Comparison of ENCODE assay signal across 8 cellular contexts in the genomic region with DNA sequence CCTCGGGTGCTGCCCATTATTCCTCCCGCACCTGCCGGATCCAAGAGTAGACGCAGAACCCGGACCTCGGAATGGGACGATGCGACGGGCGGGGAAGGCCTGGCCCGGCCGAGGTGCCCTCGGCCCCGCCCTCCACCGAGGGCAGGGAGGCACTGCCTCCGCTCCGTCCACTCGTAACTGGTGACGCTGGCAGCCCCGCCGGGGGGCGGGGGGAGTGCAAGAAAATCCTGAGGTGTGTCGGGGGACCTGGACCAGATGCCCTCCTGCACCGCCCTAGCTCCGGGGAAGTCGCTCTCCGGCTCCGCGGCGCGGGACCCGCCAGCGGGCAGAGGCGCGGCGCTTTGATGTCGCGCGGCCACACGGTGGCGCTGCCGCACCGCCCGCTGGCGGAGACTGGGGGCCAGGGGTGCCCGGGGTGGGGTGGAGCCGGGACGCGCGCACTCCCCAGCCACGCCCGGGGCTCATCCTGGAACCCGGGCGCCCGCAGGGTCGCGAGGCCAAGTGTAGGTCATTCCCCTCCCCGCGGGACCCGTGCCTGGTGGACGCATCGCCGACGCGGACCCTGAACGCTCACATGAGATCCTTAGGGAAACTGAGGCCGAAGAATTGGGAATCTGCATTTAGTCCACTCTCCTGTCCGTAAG.
DNase-seq lines count a peak whose midpoint lies in the region; ATAC-seq, FAIRE-seq and TF ChIP-seq lines count a peak whose summit lies in the region.

No MANE protein-coding gene starts in this region.

- in situ Hi-C loops in GM13977 (cut with MboI; ENCODE audit: low pct_unique_long_range_greater_than_20kb, low sequenced_read_pairs, unreplicated experiment) = loop anchor here (25.0 kb wide), 2 partner anchors 385 to 735 kb away; partner anchors contain the start of gene FOXN3

- peak; percentile 84 for TF ChIP-seq CTCF in GM13977 (IDR thresholded peaks at IDR 0.05; ENCODE audit: extremely low read depth, insufficient read depth, missing control alignments)
- TF ChIP-seq CTCF in HFF-Myc (IDR thresholded peaks at IDR 0.05; ENCODE audit: low read depth, low read length, missing control alignments) = peak; percentile 64
- peak; percentile 49 for TF ChIP-seq CTCF in NB4 (IDR thresholded peaks at IDR 0.05; ENCODE audit: low read depth, low read length)
- TF ChIP-seq CTCF in endothelial cell of umbilical vein (IDR thresholded peaks at IDR 0.05; ENCODE audit: extremely low read depth in 1 of 2, insufficient read depth in 1 of 2, low read depth in 1 of 2, low read length in 2 of 2) = peak; percentile 74 to 88

- DNase-seq in GM13977 (ENCODE audit: low spot score) (peak; percentile 89), HFF-Myc (ENCODE audit: extremely low read depth, low read depth) (no peak), NB4 (ENCODE audit: low read depth) (peak; percentile 51), endothelial cell of umbilical vein (ENCODE audit: low read depth, low spot score) (peak; percentile 25), midbrain (lab: John Stamatoyannopoulos, UW) (peak; percentile 70), GF-D8 (lab: John Stamatoyannopoulos, UW) (no peak)
- DNase-seq in activated CD8-positive, alpha-beta memory T cell treated with anti-CD3 and anti-CD28 coated beads, Interleukin-2, amount 10 ng/mL, durations not matched to agents 7 days and 5 days = peak; percentile 63
- DNase-seq in stimulated activated CD8-positive, alpha-beta memory T cell treated with anti-CD3 and anti-CD28 coated beads, Interleukin-15, amount 100 ng/mL, for 48 hours (ENCODE audit: low read depth in 2 of 2) = peak; percentile 43 to 48

- no peaks in the 10 kb centered on the region for H3K36me3 ChIP-seq in endothelial cell of umbilical vein (ENCODE audit: control insufficient read depth in 2 of 2, extremely low read depth in 1 of 2, insufficient read depth in 2 of 2, low read length in 2 of 2)

- no peaks in the 10 kb centered on the region for H3K9me3 ChIP-seq in endothelial cell of umbilical vein (replicated peaks; ENCODE audit: control insufficient read depth, insufficient read depth, low read length)

- POLR2A ChIA-PET in endothelial cell of umbilical vein (lab: Charles Lee) = no interaction called here

- peaks cover 7% of the 10 kb centered on the region for H3K4me1 Mint-ChIP-seq in activated CD8-positive, alpha-beta memory T cell treated with anti-CD3 and anti-CD28 coated beads, Interleukin-2, amount 10 ng/mL, durations not matched to agents 7 days and 5 days

- peaks cover 25 to 39% of the 10 kb centered on the region in 2 experiments for H3K27me3 ChIP-seq in endothelial cell of umbilical vein (ENCODE audit: control insufficient read depth in 2 of 2, insufficient read depth in 2 of 2, low read length in 2 of 2)

- H3K4me3 Mint-ChIP-seq in activated CD8-positive, alpha-beta memory T cell treated with anti-CD3 and anti-CD28 coated beads, Interleukin-2, amount 10 ng/mL, durations not matched to agents 7 days and 5 days = peak overlapping the region; percentile 51

- peak overlapping the region; percentile 46 for H3K4me3 ChIP-seq in HFF-Myc (replicated peaks; ENCODE audit: low read depth, low read length)
- H3K4me3 ChIP-seq in NB4 (ENCODE audit: low read depth, low read length) = no peak overlapping the region
- peak overlapping the region; percentile 40 to 65 (median 56) for H3K4me3 ChIP-seq in endothelial cell of umbilical vein (replicated peaks in 1 of 3; ENCODE audit: insufficient read depth in 1 of 3, low read depth in 1 of 3, low read length in 3 of 3)

- H3K27ac Mint-ChIP-seq in activated CD8-positive, alpha-beta memory T cell treated with anti-CD3 and anti-CD28 coated beads, Interleukin-2, amount 10 ng/mL, durations not matched to agents 7 days and 5 days = no peak overlapping the region

- no peaks in the 10 kb centered on the region for H4K20me1 ChIP-seq in endothelial cell of umbilical vein (replicated peaks; ENCODE audit: control insufficient read depth, extremely low read depth, insufficient read depth, low read length)

- peaks cover 9% of the 10 kb centered on the region for H3K4me1 ChIP-seq in endothelial cell of umbilical vein (ENCODE audit: control insufficient read depth, extremely low read depth, insufficient read depth, low read length)

- intact Hi-C loops in endothelial cell of umbilical vein (cut with micrococcal nuclease) = loop anchor here (1.0 to 10.0 kb wide), 7 partner anchors 360 to 1208 kb away; partner anchors contain the start of genes EFCAB11, FOXN3 and PTPN21

- BruUV-seq in endothelial cell of umbilical vein (replicated peaks; lab: Mats Ljungman, UMichigan) = no TSS peak

- peak; percentile 95 for ATAC-seq in activated CD8-positive, alpha-beta memory T cell treated with anti-CD3 and anti-CD28 coated beads, Interleukin-2, amount 10 ng/mL, durations not matched to agents 7 days and 5 days

- no peak overlapping the region for H3K27ac ChIP-seq in endothelial cell of umbilical vein (ENCODE audit: insufficient read depth, low read depth, low read length)

- TF ChIP-seq POLR2A in NB4 (IDR thresholded peaks at IDR 0.05; ENCODE audit: extremely low read depth, insufficient read length) = no peak
- no peak for TF ChIP-seq POLR2A in endothelial cell of umbilical vein (IDR thresholded peaks at IDR 0.05; ENCODE audit: low read depth, low read length)

- CTCF ChIA-PET in activated CD8-positive, alpha-beta memory T cell treated with anti-CD3 and anti-CD28 coated beads, Interleukin-2, amount 10 ng/mL, durations not matched to agents 7 days and 5 days (lab: Charles Lee) = interaction anchor here (0.6 to 3.4 kb wide), 28 partner anchors 13 to 1238 kb away, joined by 3 to 22 read pairs (median 3); no protein-coding TSS in a partner anchor
- CTCF ChIA-PET in endothelial cell of umbilical vein (lab: Charles Lee) = interaction anchor here (0.6 to 5.9 kb wide), 39 partner anchors 12 to 1208 kb away, joined by 3 to 48 read pairs (median 4); partner anchors contain the start of genes TDP1 and TTC8

- FAIRE-seq in endothelial cell of umbilical vein (lab: Jason Lieb, UNC) = peak; percentile 49

- no peaks in the 10 kb centered on the region for H3K9me3 Mint-ChIP-seq in activated CD8-positive, alpha-beta memory T cell treated with anti-CD3 and anti-CD28 coated beads, Interleukin-2, amount 10 ng/mL, durations not matched to agents 7 days and 5 days (ENCODE audit: low read depth)

- H3K27me3 Mint-ChIP-seq in activated CD8-positive, alpha-beta memory T cell treated with anti-CD3 and anti-CD28 coated beads, Interleukin-2, amount 10 ng/mL, durations not matched to agents 7 days and 5 days = peaks cover 68% of the 10 kb centered on the region

- dilution Hi-C loops in endothelial cell of umbilical vein (cut with MboI; ENCODE audit: extremely low pct_ligation_motif_present, low sequenced_read_pairs) = no loop called here

- H3K4me2 ChIP-seq in endothelial cell of umbilical vein (ENCODE audit: insufficient read depth, low read length) = peak overlapping the region; percentile 84

- no peaks in the 10 kb centered on the region for H3K36me3 Mint-ChIP-seq in activated CD8-positive, alpha-beta memory T cell treated with anti-CD3 and anti-CD28 coated beads, Interleukin-2, amount 10 ng/mL, durations not matched to agents 7 days and 5 days

- peak overlapping the region; percentile 93 for H2AFZ ChIP-seq in endothelial cell of umbilical vein (ENCODE audit: low read depth, low read length)

- peak overlapping the region; percentile 13 for H3K9ac ChIP-seq in endothelial cell of umbilical vein (replicated peaks; ENCODE audit: extremely low read depth, insufficient read depth, low read length)

- no peaks in the 10 kb centered on the region for H3K79me2 ChIP-seq in endothelial cell of umbilical vein (ENCODE audit: control insufficient read depth, insufficient read depth, low read length)

- no peaks in the 10 kb centered on the region for H3K9me1 ChIP-seq in endothelial cell of umbilical vein (replicated peaks; ENCODE audit: control insufficient read depth, extremely low read depth, insufficient read depth, low read length)

TF ChIP-seq in endothelial cell of umbilical vein, 7 proteins besides CTCF, POLR2A, EP300 and RAD21:
- TF ChIP-seq JUN (IDR thresholded peaks at IDR 0.05; ENCODE audit: borderline replicate concordance, insufficient read depth, insufficient read length, low read depth) (no peak), GATA2 (IDR thresholded peaks at IDR 0.05; ENCODE audit: insufficient read depth, insufficient read length, low read depth, low read length) (no peak), FOS (IDR thresholded peaks at IDR 0.05; ENCODE audit: borderline replicate concordance, insufficient read depth, low read length) (no peak), EZH2 (IDR thresholded peaks at IDR 0.05; ENCODE audit: borderline replicate concordance, low read depth, low read length, severe bottlenecking) (no peak), MAX (IDR thresholded peaks at IDR 0.05; ENCODE audit: insufficient read depth, insufficient read length) (no peak), POLR2AphosphoS5 (IDR thresholded peaks at IDR 0.05; ENCODE audit: insufficient read depth, low read depth, low read length) (no peak), MYC (IDR thresholded peaks at IDR 0.05; ENCODE audit: low read depth, low read length) (no peak)
TF ChIP-seq in endothelial cell of umbilical vein: peak in this region for 0.

Comparison
In these comparisons a context has a peak if more than half of its experiments do, and no peak if none do; other contexts are left out.
1. DNase-seq: peak in GM13977 (single experiment), NB4 (single experiment), activated CD8-positive, alpha-beta memory T cell treated with anti-CD3 and anti-CD28 coated beads, Interleukin-2, amount 10 ng/mL, durations not matched to agents 7 days and 5 days (single experiment), endothelial cell of umbilical vein (single experiment), midbrain (single experiment) and stimulated activated CD8-positive, alpha-beta memory T cell treated with anti-CD3 and anti-CD28 coated beads, Interleukin-15, amount 100 ng/mL, for 48 hours (2 of 2); none in HFF-Myc (single experiment) and GF-D8 (single experiment).
2. Peak in every context shown above with its lines, with median percentiles within 50 percentile points of each other: CTCF ChIP-seq.